Comparison of ENCODE assay signal across 15 cellular contexts in genomic region chr12:48794870-48795269, GRCh38. TPM values are rescaled to one million over a fixed set of nuclear protein-coding genes. Genes with fewer than 3 reads are reported as not detected.
A peak's percentile ranks its signal among the peaks of the same experiment; 100 is the strongest.
DNase-seq lines count a peak whose midpoint lies in the region; ATAC-seq and TF ChIP-seq lines count a peak whose summit lies in the region.
"Had no signal": no experiment of that assay in that cellular context is flagged by ENCODE, and none has a peak within 500 bp of the region (broad histone marks: within the 10 kb centered on the region; RNA-seq: fewer than 3 reads in every experiment).

No MANE protein-coding gene starts in this region.

- peak; percentile 92 for DNase-seq in EH (ENCODE audit: low read depth)
- DNase-seq in NCI-H226, result peak; percentile 75
- DNase-seq in epidermal melanocyte (ENCODE audit: insufficient read length, low spot score), result peak; percentile 81
- DNase-seq in mesendoderm, result peak; percentile 94
- no peak for DNase-seq in COLO668 (lab: John Stamatoyannopoulos, UW; ENCODE audit: unreplicated experiment)
- no peak for DNase-seq in HCEC 1CT
- no peak for DNase-seq in uterus
- DNase-seq: activated CD4-positive, alpha-beta T cell treated with anti-CD3 and anti-CD28 coated beads for 48 hours; anterior cingulate cortex; heart right ventricle; KG1; NCI-H2029; stimulated activated naive CD8-positive, alpha-beta T cell treated with anti-CD3 and anti-CD28 coated beads, Interleukin-15, amount 100 ng/mL, for 72 hours had no signal

- no peaks in the 10 kb centered on the region for H3K36me3 ChIP-seq in mesendoderm (ENCODE audit: control insufficient read depth, insufficient read depth, low read length)
- no peaks in the 10 kb centered on the region for H3K36me3 ChIP-seq in uterus
- H3K36me3 ChIP-seq: heart right ventricle had no signal

- intact Hi-C loops in uterus (cut with DNase I; ENCODE audit: low total_unique reads), result loop anchor here (5.0 kb wide), 1 partner anchor 43 kb away; no protein-coding TSS in a partner anchor

- H2AK5ac ChIP-seq in mesendoderm (ENCODE audit: low read length), result no peak overlapping the region

- no peak for TF ChIP-seq CTCF in uterus (IDR thresholded peaks at IDR 0.05)

- H2BK15ac ChIP-seq in mesendoderm (replicated peaks; ENCODE audit: low read depth), result no peak overlapping the region

- H3K4me1 ChIP-seq in mesendoderm (ENCODE audit: control insufficient read depth, low read depth, low read length) (no peaks in the 10 kb centered on the region), uterus (no peaks in the 10 kb centered on the region)

- H2BK5ac ChIP-seq in mesendoderm (ENCODE audit: low read length), result no peak overlapping the region

- H3K27ac ChIP-seq in mesendoderm (ENCODE audit: low read depth, low read length) (no peak overlapping the region), uterus (no peak overlapping the region)
- H3K27ac ChIP-seq: heart right ventricle had no signal

- ATAC-seq in HG02885 (IDR thresholded peaks at IDR 0.05; ENCODE audit: poor library complexity, unreplicated experiment), result no peak

- no peak overlapping the region for H3K56ac ChIP-seq in mesendoderm (ENCODE audit: low read length)

- no peak overlapping the region for H3K4me3 ChIP-seq in mesendoderm (ENCODE audit: low read length)
- H3K4me3 ChIP-seq in uterus, result no peak overlapping the region
- H3K4me3 ChIP-seq: heart right ventricle had no signal

- no peak overlapping the region for H3K4ac ChIP-seq in mesendoderm (ENCODE audit: low read depth, low read length)

- no peak overlapping the region for H3K9ac ChIP-seq in mesendoderm (ENCODE audit: low read length)

- no peak overlapping the region for H3K18ac ChIP-seq in mesendoderm (ENCODE audit: low read length)

- H2BK120ac ChIP-seq in mesendoderm (ENCODE audit: low read depth, low read length), result no peak overlapping the region

- no peaks in the 10 kb centered on the region for H3K79me2 ChIP-seq in mesendoderm (ENCODE audit: control insufficient read depth, insufficient read depth, low read length)

- H3K27me3 ChIP-seq in mesendoderm (ENCODE audit: insufficient read depth, low read length, poor library complexity) (no peaks in the 10 kb centered on the region), uterus (no peaks in the 10 kb centered on the region)

- no peaks in the 10 kb centered on the region for H3K79me1 ChIP-seq in mesendoderm (ENCODE audit: low read length)

- no peak overlapping the region for H3K23ac ChIP-seq in mesendoderm (ENCODE audit: low read length)

- H3K4me2 ChIP-seq in mesendoderm (ENCODE audit: low read length), result no peak overlapping the region

- TF ChIP-seq POLR2A in uterus (IDR thresholded peaks at IDR 0.05), result no peak

- H4K5ac ChIP-seq in mesendoderm (ENCODE audit: low read length), result no peak overlapping the region

- no peaks in the 10 kb centered on the region for H3K9me3 ChIP-seq in uterus
- H3K9me3 ChIP-seq: heart right ventricle had no signal

- H4K8ac ChIP-seq in mesendoderm (ENCODE audit: low read depth, low read length), result no peak overlapping the region

- no CpG with 5 or more reads among the region's 3 CpGs for WGBS in mesendoderm (ENCODE audit: extremely low coverage, insufficient coverage, low lambda C conversion rate)

RNA-seq across cellular contexts. Expression of gene ADCY6, which starts 6.0 kb away (rescaled TPM):
- polyA plus RNA-seq in mesendoderm (2013, experiment 1 of 2), result 2.0 TPM
- polyA plus RNA-seq in mesendoderm (2013, experiment 2 of 2), result 2.2 TPM
- 10 to 100 TPM; 10.6 to 75.8 (median 55.0) TPM for total RNA-seq in uterus
- total RNA-seq: B cell had no signal

RNA-seq across cellular contexts. Expression of gene CACNB3, which starts 23.4 kb away (rescaled TPM):
- 1.3 TPM for polyA plus RNA-seq in mesendoderm (2013, experiment 1 of 2)
- polyA plus RNA-seq in mesendoderm (2013, experiment 2 of 2), result 1.8 TPM
- 10 to 100 TPM in 2 of 4 donors, 1 to 10 TPM in 2; 5.9 to 62.2 (median 22.7) TPM for total RNA-seq in uterus

RNA-seq across cellular contexts. Expression of gene DDX23, which starts 57.1 kb away (rescaled TPM):
- polyA plus RNA-seq in mesendoderm (2013, experiment 1 of 2), result 85.7 TPM
- polyA plus RNA-seq in mesendoderm (2013, experiment 2 of 2), result 84.5 TPM
- 100 to 1,000 TPM in 1 of 4 donors, 10 to 100 TPM in 3; 43.8 to 238 (median 81.8) TPM for total RNA-seq in uterus

Comparison
In these comparisons a context has a peak if more than half of its experiments do, and no peak if none do; other contexts are left out.
1. DNase-seq: peak in EH (single experiment), NCI-H226 (single experiment), epidermal melanocyte (single experiment) and mesendoderm (single experiment); none in COLO668 (single experiment), HCEC 1CT (single experiment) and uterus (0 of 2).